Comparison of ENCODE assay signal across 1 cellular context in genomic region chr5:78758169-78758839, GRCh38.
A peak's percentile ranks its signal among the peaks of the same experiment; 100 is the strongest.
TF ChIP-seq lines count a peak whose summit lies in the region.

No MANE protein-coding gene starts in this region.

TF ChIP-seq in HepG2, 621 proteins besides CTCF, POLR2A, EP300 and RAD21 (continued from another document and continues in another):
- no peak for TF ChIP-seq ZNF512B (CRISPR knock-in tag; IDR thresholded peaks at IDR 0.05; ENCODE audit: borderline replicate concordance)
- peak; percentile 95 for TF ChIP-seq ZBTB26 (CRISPR knock-in tag; IDR thresholded peaks at IDR 0.05; ENCODE audit: borderline replicate concordance)
- TF ChIP-seq RBAK (CRISPR knock-in tag; IDR thresholded peaks at IDR 0.05): no peak
- no peak for TF ChIP-seq SAFB2 (CRISPR knock-in tag; IDR thresholded peaks at IDR 0.05; ENCODE audit: borderline replicate concordance, low read depth)
- no peak for TF ChIP-seq ZNF607 (CRISPR knock-in tag; IDR thresholded peaks at IDR 0.05; ENCODE audit: borderline replicate concordance)
- TF ChIP-seq ZC3H13 (CRISPR knock-in tag; IDR thresholded peaks at IDR 0.05): no peak
- no peak for TF ChIP-seq NFRKB (IDR thresholded peaks at IDR 0.05)
- TF ChIP-seq ZNF7 (CRISPR knock-in tag; IDR thresholded peaks at IDR 0.05): no peak
- TF ChIP-seq FLYWCH1 (CRISPR knock-in tag; IDR thresholded peaks at IDR 0.05): no peak
- no peak for TF ChIP-seq PCBP1 (IDR thresholded peaks at IDR 0.05; ENCODE audit: borderline replicate concordance, low read depth, low read length)
- TF ChIP-seq IRF2 (CRISPR knock-in tag; IDR thresholded peaks at IDR 0.05): peak; percentile 73; the same call in 1 of the 2 replicates
- TF ChIP-seq LBX2 (CRISPR knock-in tag; IDR thresholded peaks at IDR 0.05; ENCODE audit: borderline replicate concordance): no peak
- TF ChIP-seq ZNF766 (CRISPR knock-in tag; IDR thresholded peaks at IDR 0.05; ENCODE audit: borderline replicate concordance): no peak
- TF ChIP-seq RFX1 (IDR thresholded peaks at IDR 0.05): no peak
- peak; percentile 58; the same call in 1 of the 2 replicates for TF ChIP-seq ZNF205 (CRISPR knock-in tag; IDR thresholded peaks at IDR 0.05)
- no peak for TF ChIP-seq ZNF782 (CRISPR knock-in tag; IDR thresholded peaks at IDR 0.05; ENCODE audit: borderline replicate concordance)
- no peak for TF ChIP-seq ZNF142 (CRISPR knock-in tag; IDR thresholded peaks at IDR 0.05)
- no peak for TF ChIP-seq ZNF672 (CRISPR knock-in tag; IDR thresholded peaks at IDR 0.05)
- no peak for TF ChIP-seq ZNF382 (CRISPR knock-in tag; IDR thresholded peaks at IDR 0.05; ENCODE audit: borderline replicate concordance)
- TF ChIP-seq PRPF4 (IDR thresholded peaks at IDR 0.05; ENCODE audit: low read depth, low read length, poor library complexity, severe bottlenecking): no peak
- TF ChIP-seq ZNF3 (CRISPR knock-in tag; IDR thresholded peaks at IDR 0.05): no peak
- TF ChIP-seq HNRNPL (IDR thresholded peaks at IDR 0.05; ENCODE audit: low read depth, low read length): no peak
- TF ChIP-seq ZFP62 (CRISPR knock-in tag; IDR thresholded peaks at IDR 0.05): no peak
- peak; percentile 88 for TF ChIP-seq PITX1 (CRISPR knock-in tag; IDR thresholded peaks at IDR 0.05)
- TF ChIP-seq DRAP1 (CRISPR knock-in tag; IDR thresholded peaks at IDR 0.05): peak; percentile 64
- TF ChIP-seq ZNF562 (CRISPR knock-in tag; IDR thresholded peaks at IDR 0.05; ENCODE audit: borderline replicate concordance): no peak
- no peak for TF ChIP-seq RNF219 (CRISPR knock-in tag; IDR thresholded peaks at IDR 0.05)
- TF ChIP-seq FIP1L1 (IDR thresholded peaks at IDR 0.05; ENCODE audit: borderline replicate concordance, insufficient read depth, low read depth, low read length): no peak
- TF ChIP-seq TEF (CRISPR knock-in tag; IDR thresholded peaks at IDR 0.05): no peak
- peak; percentile 100 for TF ChIP-seq NR2F2 (IDR thresholded peaks at IDR 0.05; ENCODE audit: borderline replicate concordance, low read depth)
- TF ChIP-seq ZBTB40 (IDR thresholded peaks at IDR 0.05): no peak
- no peak for TF ChIP-seq ZBTB40 (CRISPR knock-in tag; IDR thresholded peaks at IDR 0.05)
- TF ChIP-seq ELF3 (CRISPR knock-in tag; IDR thresholded peaks at IDR 0.05): peak; percentile 71
- TF ChIP-seq STAT5B (CRISPR knock-in tag; IDR thresholded peaks at IDR 0.05): no peak
- TF ChIP-seq MAFF (IDR thresholded peaks at IDR 0.05; ENCODE audit: low read depth, low read length): 0 out of 2 replicates have a peak, but pooled peaks have one; percentile 29
